26 cellular contexts compared by ENCODE assay signal in genomic region chr3:197675568-197675860, GRCh38.
"Had no signal": no experiment of that assay in that cellular context is flagged by ENCODE, and none has a peak within 500 bp of the region (broad histone marks: within the 10 kb centered on the region; RNA-seq: fewer than 3 reads in every experiment).

No MANE protein-coding gene starts in this region.

- H3K27me3 Mint-ChIP-seq: activated naive CD8-positive, alpha-beta T cell; effector memory CD8-positive, alpha-beta T cell; naive thymus-derived CD4-positive, alpha-beta T cell; progenitor cell of endocrine pancreas; T-cell had no signal

- H3K4me1 Mint-ChIP-seq: naive thymus-derived CD4-positive, alpha-beta T cell; neural progenitor cell; T-cell had no signal

- H3K9me3 Mint-ChIP-seq: effector memory CD8-positive, alpha-beta T cell; T-cell had no signal

- ATAC-seq: activated CD8-positive, alpha-beta T cell treated with anti-CD3 and anti-CD28 coated beads, Interleukin-2, amount 10 ng/mL, durations not matched to agents 7 days and 5 days; effector memory CD8-positive, alpha-beta T cell; gastroesophageal sphincter; left cardiac atrium; naive thymus-derived CD4-positive, alpha-beta T cell; stimulated activated naive CD8-positive, alpha-beta T cell treated with anti-CD3 and anti-CD28 coated beads, Interleukin-15, Interleukin-2, amounts not matched to agents 100 U/mL and 50 U/mL, for 24 hours; T-cell had no signal

- DNase-seq: activated CD4-positive, alpha-beta T cell treated with anti-CD3 and anti-CD28 coated beads for 1 hour; activated CD4-positive, alpha-beta T cell treated with anti-CD3 and anti-CD28 coated beads, Interleukin-2, amount 50 U/mL, for 1 hour; activated CD8-positive, alpha-beta T cell treated with anti-CD3 and anti-CD28 coated beads, Interleukin-2, amount 10 ng/mL, durations not matched to agents 7 days and 5 days; activated effector memory CD4-positive, alpha-beta T cell treated with anti-CD3 and anti-CD28 coated beads, Interleukin-2, amount 50 U/mL, for 16 hours; activated T-cell treated with anti-CD3 and anti-CD28 coated beads, Interleukin-2, amount 50 U/mL, for 1 hour; adrenal gland; brain microvascular endothelial cell; caudate nucleus; effector memory CD8-positive, alpha-beta T cell; esophagus squamous epithelium; head of caudate nucleus; islet precursor cell; left cardiac atrium; mesendoderm; naive thymus-derived CD4-positive, alpha-beta T cell; retina; stimulated activated CD4-positive, alpha-beta T cell treated with anti-CD3 and anti-CD28 coated beads, Interleukin-2, amount 100 ng/mL, for 48 hours; stimulated activated CD8-positive, alpha-beta memory T cell treated with anti-CD3 and anti-CD28 coated beads, Interleukin-4, amount 100 ng/mL, for 48 hours; stimulated activated naive CD8-positive, alpha-beta T cell treated with anti-CD3 and anti-CD28 coated beads, Interleukin-15, Interleukin-2, amounts not matched to agents 100 U/mL and 50 U/mL, for 24 hours; T-cell; tibial artery; WERI-Rb-1 had no signal

- H3K4me3 Mint-ChIP-seq: activated CD8-positive, alpha-beta T cell treated with anti-CD3 and anti-CD28 coated beads, Interleukin-2, amount 10 ng/mL, durations not matched to agents 7 days and 5 days; activated naive CD8-positive, alpha-beta T cell; effector memory CD8-positive, alpha-beta T cell; naive thymus-derived CD4-positive, alpha-beta T cell; neural progenitor cell; T-cell had no signal

- H3K27ac Mint-ChIP-seq: activated CD8-positive, alpha-beta T cell treated with anti-CD3 and anti-CD28 coated beads, Interleukin-2, amount 10 ng/mL, durations not matched to agents 7 days and 5 days; activated naive CD8-positive, alpha-beta T cell; neural progenitor cell; T-cell had no signal
